Comparison of ENCODE assay signal across 8 cellular contexts in genomic region chr4:39637572-39638357, GRCh38. TPM values are rescaled to one million over a fixed set of nuclear protein-coding genes. Genes with fewer than 3 reads are reported as not detected.
DNase-seq lines count a peak whose midpoint lies in the region; ATAC-seq and TF ChIP-seq lines count a peak whose summit lies in the region.

No MANE protein-coding gene starts in this region.

- ATAC-seq in GM19351 (IDR thresholded peaks at IDR 0.05; ENCODE audit: unreplicated experiment) (peak; percentile 17), left lung (peak; percentile 50)

- intact Hi-C loops in left lung (cut with DNase I) = loop anchor here in 1 of 2 donors (10.0 kb wide), 1 partner anchor 113 kb away; the partner anchor contains the start of gene UGDH

- H3K27me3 ChIP-seq in BLaER1 = no peaks in the 10 kb centered on the region
- H3K27me3 ChIP-seq in KMS-11 (ENCODE audit: insufficient read depth, low read depth) = 0 out of 2 replicates have a peak, but pooled peaks cover 7% of the 10 kb centered on the region
- no peaks in the 10 kb centered on the region for H3K27me3 ChIP-seq in left lung

- H3K27ac Mint-ChIP-seq in T-helper 1 cell treated with Interleukin-12 subunit alpha and Interleukin-12 subunit beta and Interleukin-4 antibody, amounts not matched to agents 30 μg/mL and 1 μg/mL, for 36 hours = peak overlapping the region; percentile 80

- H3K4me1 ChIP-seq in BLaER1 = peaks cover 42% of the 10 kb centered on the region
- peaks cover 25% of the 10 kb centered on the region for H3K4me1 ChIP-seq in KMS-11 (ENCODE audit: low read depth, poor library complexity, severe bottlenecking)
- H3K4me1 ChIP-seq in left lung = peaks cover 5 to 41% of the 10 kb centered on the region in 2 donors

- H4K20me1 ChIP-seq in BLaER1 (no peaks in the 10 kb centered on the region), KMS-11 (ENCODE audit: insufficient read depth) (no peaks in the 10 kb centered on the region)

- no peaks in the 10 kb centered on the region for H3K36me3 ChIP-seq in BLaER1
- H3K36me3 ChIP-seq in KMS-11 (ENCODE audit: insufficient read depth) = no peaks in the 10 kb centered on the region
- peaks cover 0 to 8% of the 10 kb centered on the region in 2 donors for H3K36me3 ChIP-seq in left lung

- H2AFZ ChIP-seq in KMS-11 (ENCODE audit: low read depth) = peak overlapping the region; percentile 69

- H3K9me3 ChIP-seq in BLaER1 (no peaks in the 10 kb centered on the region), left lung (no peaks in the 10 kb centered on the region)

- H3K36me3 Mint-ChIP-seq in T-helper 1 cell treated with Interleukin-12 subunit alpha and Interleukin-12 subunit beta and Interleukin-4 antibody, amounts not matched to agents 30 μg/mL and 1 μg/mL, for 36 hours (ENCODE audit: low read depth) = no peaks in the 10 kb centered on the region

- H3K4me2 ChIP-seq in BLaER1 = peak overlapping the region; percentile 89
- peak overlapping the region; percentile 87 for H3K4me2 ChIP-seq in KMS-11

- peaks cover 28% of the 10 kb centered on the region for H3K4me1 Mint-ChIP-seq in T-helper 1 cell treated with Interleukin-12 subunit alpha and Interleukin-12 subunit beta and Interleukin-4 antibody, amounts not matched to agents 30 μg/mL and 1 μg/mL, for 36 hours (ENCODE audit: low read depth)

- H3K27me3 Mint-ChIP-seq in T-helper 1 cell treated with Interleukin-12 subunit alpha and Interleukin-12 subunit beta and Interleukin-4 antibody, amounts not matched to agents 30 μg/mL and 1 μg/mL, for 36 hours (ENCODE audit: low read depth) = peaks cover 22% of the 10 kb centered on the region

- no peaks in the 10 kb centered on the region for H3K79me2 ChIP-seq in KMS-11 (ENCODE audit: insufficient read depth, low read depth)

- peak overlapping the region; percentile 86 for H3K9ac ChIP-seq in BLaER1
- no peak overlapping the region; the same call in 1 of the 2 replicates for H3K9ac ChIP-seq in KMS-11

- no peaks in the 10 kb centered on the region for H3K9me3 Mint-ChIP-seq in T-helper 1 cell treated with Interleukin-12 subunit alpha and Interleukin-12 subunit beta and Interleukin-4 antibody, amounts not matched to agents 30 μg/mL and 1 μg/mL, for 36 hours

- H3K27ac ChIP-seq in BLaER1 (peak overlapping the region; percentile 84), KMS-11 (no peak overlapping the region), left lung (peak overlapping the region; percentile 97 to 99)

- peak overlapping the region; percentile 85 for H3K4me3 ChIP-seq in BLaER1
- peak overlapping the region; percentile 23 for H3K4me3 ChIP-seq in KMS-11 (IDR thresholded peaks at IDR 0.05; ENCODE audit: insufficient read depth, low read depth, low read length)
- peak overlapping the region; percentile 81 to 91 for H3K4me3 ChIP-seq in left lung

- DNase-seq in dedifferentiated amniotic fluid mesenchymal stem cell (ENCODE audit: extremely low spot score) (peak; percentile 62), left lung (peak; percentile 65 to 86), GOT3 (lab: John Stamatoyannopoulos, UW) (no peak)
- peak; percentile 9 to 12 for DNase-seq in stimulated activated CD4-positive, alpha-beta T cell treated with anti-CD3 and anti-CD28 coated beads, Interleukin-4, amount 100 ng/mL, for 4 hours

- TF ChIP-seq CTCF in KMS-11 (conservative IDR thresholded peaks at IDR 0.05; ENCODE audit: low read depth, low read length) (no peak), left lung (IDR thresholded peaks at IDR 0.05) (no peak)

- peak overlapping the region; percentile 86 for H3K4me3 Mint-ChIP-seq in T-helper 1 cell treated with Interleukin-12 subunit alpha and Interleukin-12 subunit beta and Interleukin-4 antibody, amounts not matched to agents 30 μg/mL and 1 μg/mL, for 36 hours

RNA-seq across cellular contexts. Expression of gene SMIM14, which starts 0.9 kb away (rescaled TPM):
- 10 to 100 TPM; 55.4 to 66.9 TPM for total RNA-seq in left lung

Comparison
In these comparisons a context has a peak if more than half of its experiments do, and no peak if none do; other contexts are left out.
1. H3K4me3 ChIP-seq: peak in every context shown above with its lines; median percentile 86 in left lung; 85 in BLaER1; 23 in KMS-11.